1 cellular context compared by ENCODE assay signal in genomic region chr5:82570-82969, GRCh38.
TF ChIP-seq lines count a peak whose summit lies in the region.

No MANE protein-coding gene starts in this region.

TF ChIP-seq in H1, 55 proteins besides CTCF, POLR2A, EP300 and RAD21:
- peak; percentile 27 for TF ChIP-seq ASH2L (IDR thresholded peaks at IDR 0.05; ENCODE audit: low read length)
- no peak for TF ChIP-seq GABPA (IDR thresholded peaks at IDR 0.05; ENCODE audit: borderline replicate concordance, insufficient read depth, low read length)
- no peak for TF ChIP-seq SIRT6 (IDR thresholded peaks at IDR 0.05; ENCODE audit: low read length)
- TF ChIP-seq MAX (IDR thresholded peaks at IDR 0.05): peak; percentile 84
- no peak for TF ChIP-seq CTBP2 (IDR thresholded peaks at IDR 0.05; ENCODE audit: borderline replicate concordance, insufficient read depth, insufficient read length, low read length)
- peak; percentile 74; the same call in 1 of the 2 replicates for TF ChIP-seq E2F6 (IDR thresholded peaks at IDR 0.05)
